Comparison of ENCODE assay signal across 8 cellular contexts in genomic region chr15:74790080-74790916, GRCh38. TPM values are rescaled to one million over a fixed set of nuclear protein-coding genes. Genes with fewer than 3 reads are reported as not detected.
DNase-seq lines count a peak whose midpoint lies in the region; ATAC-seq, FAIRE-seq and TF ChIP-seq lines count a peak whose summit lies in the region.

No MANE protein-coding gene starts in this region.

- H3K9me3 Mint-ChIP-seq in activated naive CD4-positive, alpha-beta T cell treated with anti-CD3 and anti-CD28 coated beads, Interleukin-2, amount 10 ng/mL, durations not matched to agents 7 days and 5 days: no peaks in the 10 kb centered on the region

- no peak for ATAC-seq in HG02938 (IDR thresholded peaks at IDR 0.05; ENCODE audit: unreplicated experiment)
- no peak for ATAC-seq in GM19455 (IDR thresholded peaks at IDR 0.05; ENCODE audit: unreplicated experiment)

- peak overlapping the region in 1 of 2 donors; percentile 2 for H3K4me3 ChIP-seq in right atrium auricular region
- H3K4me3 ChIP-seq in small intestine (ENCODE audit: low read depth in 1 of 2, low read length in 2 of 2): no peak overlapping the region

- DNase-seq in GF-D8 (lab: John Stamatoyannopoulos, UW): peak; percentile 66
- DNase-seq in LHCN-M2 (ENCODE audit: low read depth): peak; percentile 93
- DNase-seq in activated naive CD4-positive, alpha-beta T cell treated with anti-CD3 and anti-CD28 coated beads, Interleukin-2, amount 10 ng/mL, durations not matched to agents 7 days and 5 days: peak; percentile 46
- DNase-seq in right atrium auricular region (ENCODE audit: low spot score): peak; percentile 75
- DNase-seq in small intestine: peak; percentile 28
- DNase-seq in NCI-H2171 (lab: John Stamatoyannopoulos, UW): no peak

- 15% methylated on average over 15 of the region's 15 CpGs for whole genome bisulfite sequencing in small intestine, 3 donors

- H3K27ac ChIP-seq in right atrium auricular region: peak overlapping the region; percentile 91 to 92
- peak overlapping the region; percentile 68 to 84 for H3K27ac ChIP-seq in small intestine (ENCODE audit: low read depth in 1 of 2, low read length in 1 of 2)

- no peak for FAIRE-seq in small intestine (lab: Jason Lieb, UNC)

- H3K27me3 Mint-ChIP-seq in activated naive CD4-positive, alpha-beta T cell treated with anti-CD3 and anti-CD28 coated beads, Interleukin-2, amount 10 ng/mL, durations not matched to agents 7 days and 5 days: no peaks in the 10 kb centered on the region

- H3K9me3 ChIP-seq in right atrium auricular region (no peaks in the 10 kb centered on the region), small intestine (ENCODE audit: control insufficient read depth, low read depth) (no peaks in the 10 kb centered on the region)

- H3K4me3 Mint-ChIP-seq in activated naive CD4-positive, alpha-beta T cell treated with anti-CD3 and anti-CD28 coated beads, Interleukin-2, amount 10 ng/mL, durations not matched to agents 7 days and 5 days: peak overlapping the region; percentile 91

- peaks cover 52% of the 10 kb centered on the region for H3K36me3 Mint-ChIP-seq in activated naive CD4-positive, alpha-beta T cell treated with anti-CD3 and anti-CD28 coated beads, Interleukin-2, amount 10 ng/mL, durations not matched to agents 7 days and 5 days

- H3K36me3 ChIP-seq in right atrium auricular region (no peaks in the 10 kb centered on the region), small intestine (ENCODE audit: control insufficient read depth in 2 of 2, insufficient read depth in 2 of 2, low read length in 2 of 2) (no peaks in the 10 kb centered on the region)

- CTCF ChIA-PET in activated naive CD4-positive, alpha-beta T cell treated with anti-CD3 and anti-CD28 coated beads, Interleukin-2, amount 10 ng/mL, durations not matched to agents 7 days and 5 days (lab: Charles Lee): interaction anchor here (15.9 to 23.0 kb wide), 2 partner anchors 3 to 11 kb away, joined by 880 read pairs; partner anchors contain the start of gene CSK

- H3K4me1 ChIP-seq in right atrium auricular region: peaks cover 0 to 96% of the 10 kb centered on the region in 2 donors
- H3K4me1 ChIP-seq in small intestine (ENCODE audit: control insufficient read depth in 2 of 2, insufficient read depth in 1 of 2, low read depth in 1 of 2, low read length in 1 of 2): peaks cover 8 to 39% of the 10 kb centered on the region in 2 donors

- H3K4me1 Mint-ChIP-seq in activated naive CD4-positive, alpha-beta T cell treated with anti-CD3 and anti-CD28 coated beads, Interleukin-2, amount 10 ng/mL, durations not matched to agents 7 days and 5 days: peaks cover 84% of the 10 kb centered on the region

- TF ChIP-seq CTCF in right atrium auricular region (IDR thresholded peaks at IDR 0.05): no peak

- H3K27me3 ChIP-seq in right atrium auricular region (no peaks in the 10 kb centered on the region), small intestine (ENCODE audit: control insufficient read depth in 2 of 2, insufficient read depth in 2 of 2, low read length in 2 of 2) (no peaks in the 10 kb centered on the region)

- peak overlapping the region; percentile 99 for H3K27ac Mint-ChIP-seq in activated naive CD4-positive, alpha-beta T cell treated with anti-CD3 and anti-CD28 coated beads, Interleukin-2, amount 10 ng/mL, durations not matched to agents 7 days and 5 days

RNA-seq across cellular contexts. Expression of gene CSK, which starts 8.4 kb away (rescaled TPM):
- 22.2 and 28.8 TPM in 2 replicates for total RNA-seq in LHCN-M2 (2014; rRNA removed)
- 41.6 TPM for polyA plus RNA-seq in LHCN-M2 (2012)
- 10 to 100 TPM; 25.6 to 26.8 TPM for total RNA-seq in right atrium auricular region
- polyA plus RNA-seq in small intestine: 10 to 100 TPM; 39.4 to 76.8 (median 47.4) TPM

RNA-seq across cellular contexts. Expression of gene LMAN1L, which starts 22.3 kb away (rescaled TPM):
- total RNA-seq in LHCN-M2 (2014; rRNA removed) (0.06 TPM in 1 of 2 replicates, not detected in the other), right atrium auricular region (10 to 100 TPM; 13.8 to 88.7 TPM)
- polyA plus RNA-seq in LHCN-M2 (2012): not detected
- under 1 TPM in 1 of 3 donors, not detected in 2; 0.46 TPM for polyA plus RNA-seq in small intestine

RNA-seq across cellular contexts. Expression of gene CPLX3, which starts 36.1 kb away (rescaled TPM):
- total RNA-seq in LHCN-M2 (2014; rRNA removed) (not detected in 2 replicates), right atrium auricular region (10 to 100 TPM in 1 of 2 donors, 1 to 10 TPM in 1; 1.1 to 10.8 TPM)
- not detected for polyA plus RNA-seq in LHCN-M2 (2012)
- 1 to 10 TPM in 1 of 3 donors, not detected in 2; 1.1 TPM for polyA plus RNA-seq in small intestine

RNA-seq across cellular contexts. Expression of gene CYP1A2, which starts 41.7 kb away (rescaled TPM):
- total RNA-seq in LHCN-M2 (2014; rRNA removed) (not detected in 2 replicates), right atrium auricular region (not detected)
- not detected for polyA plus RNA-seq in LHCN-M2 (2012)
- polyA plus RNA-seq in small intestine: not detected

RNA-seq across cellular contexts. Expression of gene ULK3, which starts 52.7 kb away (rescaled TPM):
- total RNA-seq in LHCN-M2 (2014; rRNA removed): 31.5 and 36.4 TPM in 2 replicates
- polyA plus RNA-seq in LHCN-M2 (2012): 13.8 TPM
- total RNA-seq in right atrium auricular region: 10 to 100 TPM; 38.1 to 42.9 TPM
- 100 to 1,000 TPM in 1 of 3 donors, 10 to 100 TPM in 2; 38.2 to 111 (median 71.1) TPM for polyA plus RNA-seq in small intestine

Comparison
In these comparisons a context has a peak if more than half of its experiments do, and no peak if none do; other contexts are left out.
1. RNA of gene LMAN1L, which starts 22.3 kb away (total RNA-seq): 13.8 to 88.7 TPM in right atrium auricular region; 0.06 TPM in LHCN-M2; every median in the first group is over 10 times any median in the second.